Comparison of ENCODE assay signal across 10 cellular contexts in the genomic region with DNA sequence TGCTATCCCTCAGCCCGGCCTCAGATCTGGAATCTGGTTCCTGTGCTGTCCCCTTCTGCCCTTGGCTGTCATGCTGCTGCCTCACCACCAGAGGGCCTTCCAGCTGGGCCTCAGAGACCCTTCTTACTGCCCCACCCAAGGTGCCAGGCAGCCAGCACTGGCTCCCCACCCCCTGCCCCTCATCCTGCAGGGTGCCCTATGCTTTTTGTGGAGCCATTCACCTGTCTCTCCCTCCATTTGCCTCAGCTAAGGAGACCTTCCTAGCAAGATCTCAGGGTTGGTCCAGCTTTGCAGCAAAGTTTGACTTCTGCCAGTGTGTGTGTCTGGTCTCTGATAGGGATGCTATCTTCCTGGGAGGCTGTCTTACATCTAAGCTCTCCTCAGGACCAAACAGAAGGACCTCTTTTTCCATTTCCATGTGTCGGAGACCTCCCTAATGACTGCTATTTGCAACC. TPM values are rescaled to one million over a fixed set of nuclear protein-coding genes. Genes with fewer than 3 reads are reported as not detected.
DNase-seq lines count a peak whose midpoint lies in the region; ATAC-seq, FAIRE-seq and TF ChIP-seq lines count a peak whose summit lies in the region.
"Had no signal": no experiment of that assay in that cellular context is flagged by ENCODE, and none has a peak within 500 bp of the region (broad histone marks: within the 10 kb centered on the region; RNA-seq: fewer than 3 reads in every experiment).

No MANE protein-coding gene starts in this region.

- H3K27me3 Mint-ChIP-seq in activated naive CD8-positive, alpha-beta T cell treated with anti-CD3 and anti-CD28 coated beads for 36 hours: peaks cover 58% of the 10 kb centered on the region

- POLR2A ChIA-PET in HEK293T (lab: Yijun Ruan, JAX): interaction anchor here (1.1 kb wide), 2 partner anchors 34 to 42 kb away, joined by 3 read pairs; a partner anchor contains a TSS

- H3K27ac ChIP-seq in kidney (ENCODE audit: low read depth in 2 of 2, low read length in 2 of 2): no peak overlapping the region
- H3K27ac ChIP-seq: skin epidermis had no signal

- CTCF ChIA-PET in HEK293T (lab: Yijun Ruan, JAX): interaction anchor here (0.8 to 2.2 kb wide), 14 partner anchors 9 to 83 kb away, joined by 3 to 7 read pairs (median 4); a partner anchor contains a TSS

- no peak overlapping the region for H3K4me3 Mint-ChIP-seq in activated naive CD8-positive, alpha-beta T cell treated with anti-CD3 and anti-CD28 coated beads for 36 hours
- H3K4me3 Mint-ChIP-seq: T-helper 1 cell treated with Interleukin-12 subunit alpha and Interleukin-12 subunit beta and Interleukin-4 antibody, amounts not matched to agents 30 μg/mL and 1 μg/mL, for 36 hours had no signal

- no peaks in the 10 kb centered on the region for H3K9me3 Mint-ChIP-seq in activated naive CD8-positive, alpha-beta T cell treated with anti-CD3 and anti-CD28 coated beads for 36 hours
- H3K9me3 Mint-ChIP-seq: T-helper 1 cell treated with Interleukin-12 subunit alpha and Interleukin-12 subunit beta and Interleukin-4 antibody, amounts not matched to agents 30 μg/mL and 1 μg/mL, for 36 hours had no signal

- H3K9me3 ChIP-seq in kidney (ENCODE audit: control insufficient read depth in 1 of 2, low read length in 2 of 2): no peaks in the 10 kb centered on the region

- FAIRE-seq in kidney (lab: Jason Lieb, UNC): no peak

- H3K9ac ChIP-seq in kidney (ENCODE audit: low read length in 2 of 2): no peak overlapping the region

- intact Hi-C loops in kidney (cut with DNase I): no loop called here

- in situ Hi-C loops in SK-MEL-5 (cut with HindIII; ENCODE audit: low pct_unique_long_range_greater_than_20kb, low sequenced_read_pairs): no loop called here

- TF ChIP-seq CTCF in kidney (IDR thresholded peaks at IDR 0.05; ENCODE audit: borderline replicate concordance, extremely low read depth, insufficient read depth): peak; percentile 57

- peaks cover 0 to 14% of the 10 kb centered on the region in 2 donors for H3K4me1 ChIP-seq in kidney (ENCODE audit: control insufficient read depth in 1 of 2, insufficient read depth in 1 of 2, low read depth in 1 of 2, low read length in 2 of 2)

- DNase-seq in Daoy (ENCODE audit: low read depth) (peak; percentile 62), HEK293T (ENCODE audit: extremely low spot score) (peak; percentile 63), SK-MEL-5 (ENCODE audit: low read depth, low spot score) (peak; percentile 74), kidney (no peak), SHP77 treated with DMSO at 0.1 percent for 48 hours (lab: John Stamatoyannopoulos, UW) (no peak)
- DNase-seq in activated naive CD8-positive, alpha-beta T cell treated with anti-CD3 and anti-CD28 coated beads for 36 hours: peak; percentile 53
- DNase-seq in stimulated activated CD8-positive, alpha-beta memory T cell treated with anti-CD3 and anti-CD28 coated beads, Interleukin-4, amount 100 ng/mL, for 48 hours: peak; percentile 71

- H3K4me1 Mint-ChIP-seq in activated naive CD8-positive, alpha-beta T cell treated with anti-CD3 and anti-CD28 coated beads for 36 hours: peaks cover 6% of the 10 kb centered on the region

- TF ChIP-seq POLR2A in GM18505 (IDR thresholded peaks at IDR 0.05; ENCODE audit: borderline replicate concordance, extremely low read depth, insufficient read depth, insufficient read length): no peak

- ATAC-seq in GM18505 (IDR thresholded peaks at IDR 0.05; ENCODE audit: unreplicated experiment): no peak

- no peak overlapping the region for H3K27ac Mint-ChIP-seq in activated naive CD8-positive, alpha-beta T cell treated with anti-CD3 and anti-CD28 coated beads for 36 hours
- H3K27ac Mint-ChIP-seq: T-helper 1 cell treated with Interleukin-12 subunit alpha and Interleukin-12 subunit beta and Interleukin-4 antibody, amounts not matched to agents 30 μg/mL and 1 μg/mL, for 36 hours had no signal

- H3K36me3 Mint-ChIP-seq in activated naive CD8-positive, alpha-beta T cell treated with anti-CD3 and anti-CD28 coated beads for 36 hours: no peaks in the 10 kb centered on the region

- no peak overlapping the region for H3K4me3 ChIP-seq in kidney (ENCODE audit: low read length in 2 of 2)
- H3K4me3 ChIP-seq: skin epidermis had no signal

- no peaks in the 10 kb centered on the region for H3K36me3 ChIP-seq in kidney (ENCODE audit: control insufficient read depth in 1 of 2, insufficient read depth in 2 of 2, low read length in 2 of 2)

TF ChIP-seq in HEK293T, 16 proteins besides CTCF, POLR2A, EP300 and RAD21:
- TF ChIP-seq HDGF (IDR thresholded peaks at IDR 0.05; ENCODE audit: borderline replicate concordance) (no peak), NFRKB (IDR thresholded peaks at IDR 0.05) (no peak), LEF1 (IDR thresholded peaks at IDR 0.05; ENCODE audit: borderline replicate concordance) (no peak), ZNF384 (IDR thresholded peaks at IDR 0.05) (no peak), SP1 (IDR thresholded peaks at IDR 0.05) (no peak), FOXA1 (IDR thresholded peaks at IDR 0.05) (no peak)
- TF ChIP-seq, protein P1, sequence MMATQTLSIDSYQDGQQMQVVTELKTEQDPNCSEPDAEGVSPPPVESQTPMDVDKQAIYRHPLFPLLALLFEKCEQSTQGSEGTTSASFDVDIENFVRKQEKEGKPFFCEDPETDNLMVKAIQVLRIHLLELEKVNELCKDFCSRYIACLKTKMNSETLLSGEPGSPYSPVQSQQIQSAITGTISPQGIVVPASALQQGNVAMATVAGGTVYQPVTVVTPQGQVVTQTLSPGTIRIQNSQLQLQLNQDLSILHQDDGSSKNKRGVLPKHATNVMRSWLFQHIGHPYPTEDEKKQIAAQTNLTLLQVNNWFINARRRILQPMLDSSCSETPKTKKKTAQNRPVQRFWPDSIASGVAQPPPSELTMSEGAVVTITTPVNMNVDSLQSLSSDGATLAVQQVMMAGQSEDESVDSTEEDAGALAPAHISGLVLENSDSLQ (IDR thresholded peaks at IDR 0.05): no peak

RNA-seq across cellular contexts. Expression of a gene that starts 1.9 kb away (rescaled TPM):
- total RNA-seq in Daoy (2014; rRNA removed; shearing (Covaris generic)): not detected in 2 replicates
- total RNA-seq in SK-MEL-5 (2014; rRNA removed; shearing (Covaris generic)): not detected in 2 replicates
- 0.20 TPM in 1 of 2 replicates, not detected in the other for polyA plus RNA-seq in SK-MEL-5 (2015; cell fraction: cytosol; rRNA removed)
- polyA plus RNA-seq in SK-MEL-5 (2015; cell fraction: nucleus; rRNA removed): 2.0 TPM in 1 of 2 replicates, not detected in the other
- not detected for total RNA-seq in activated naive CD8-positive, alpha-beta T cell treated with anti-CD3 and anti-CD28 coated beads for 36 hours
- 0.25 TPM for total RNA-seq in kidney
- polyA plus RNA-seq in kidney (ENCODE audit: insufficient read depth, low read depth, low replicate concordance): 0.11 TPM

RNA-seq across cellular contexts. Expression of a gene that starts 21.3 kb away (rescaled TPM):
- 50.8 and 60.0 TPM in 2 replicates for total RNA-seq in Daoy (2014; rRNA removed; shearing (Covaris generic))
- total RNA-seq in SK-MEL-5 (2014; rRNA removed; shearing (Covaris generic)): 96.6 and 100 TPM in 2 replicates
- 242 and 254 TPM in 2 replicates for polyA plus RNA-seq in SK-MEL-5 (2015; cell fraction: cytosol; rRNA removed)
- polyA plus RNA-seq in SK-MEL-5 (2015; cell fraction: nucleus; rRNA removed): 322 and 374 TPM in 2 replicates
- 10 to 100 TPM; 52.3 to 54.9 TPM for total RNA-seq in activated naive CD8-positive, alpha-beta T cell treated with anti-CD3 and anti-CD28 coated beads for 36 hours
- total RNA-seq in kidney: 33.6 TPM
- 39.8 TPM for polyA plus RNA-seq in kidney (ENCODE audit: insufficient read depth, low read depth, low replicate concordance)

RNA-seq across cellular contexts. Expression of a gene that starts 22.0 kb away (rescaled TPM):
- 15.7 and 21.5 TPM in 2 replicates for total RNA-seq in Daoy (2014; rRNA removed; shearing (Covaris generic))
- 16.0 and 16.5 TPM in 2 replicates for total RNA-seq in SK-MEL-5 (2014; rRNA removed; shearing (Covaris generic))
- 14.0 and 18.5 TPM in 2 replicates for polyA plus RNA-seq in SK-MEL-5 (2015; cell fraction: cytosol; rRNA removed)
- 3.4 and 4.0 TPM in 2 replicates for polyA plus RNA-seq in SK-MEL-5 (2015; cell fraction: nucleus; rRNA removed)
- 10 to 100 TPM; 10.2 to 10.9 TPM for total RNA-seq in activated naive CD8-positive, alpha-beta T cell treated with anti-CD3 and anti-CD28 coated beads for 36 hours
- 2.8 TPM for total RNA-seq in kidney
- 6.1 TPM for polyA plus RNA-seq in kidney (ENCODE audit: insufficient read depth, low read depth, low replicate concordance)

RNA-seq across cellular contexts. Expression of a gene that starts 33.8 kb away (rescaled TPM):
- total RNA-seq in Daoy (2014; rRNA removed; shearing (Covaris generic)): 0.11 and 0.95 TPM in 2 replicates
- total RNA-seq in SK-MEL-5 (2014; rRNA removed; shearing (Covaris generic)): 0.35 and 0.77 TPM in 2 replicates
- 0.52 and 1.00 TPM in 2 replicates for polyA plus RNA-seq in SK-MEL-5 (2015; cell fraction: cytosol; rRNA removed)
- 0.19 and 0.22 TPM in 2 replicates for polyA plus RNA-seq in SK-MEL-5 (2015; cell fraction: nucleus; rRNA removed)
- not detected for total RNA-seq in activated naive CD8-positive, alpha-beta T cell treated with anti-CD3 and anti-CD28 coated beads for 36 hours
- total RNA-seq in kidney: 0.31 TPM
- 0.39 TPM for polyA plus RNA-seq in kidney (ENCODE audit: insufficient read depth, low read depth, low replicate concordance)

RNA-seq across cellular contexts. Expression of a gene that starts 41.5 kb away (rescaled TPM):
- total RNA-seq in Daoy (2014; rRNA removed; shearing (Covaris generic)): 26.9 and 28.1 TPM in 2 replicates
- 24.7 and 32.2 TPM in 2 replicates for total RNA-seq in SK-MEL-5 (2014; rRNA removed; shearing (Covaris generic))
- 50.2 and 53.8 TPM in 2 replicates for polyA plus RNA-seq in SK-MEL-5 (2015; cell fraction: cytosol; rRNA removed)
- 176 and 204 TPM in 2 replicates for polyA plus RNA-seq in SK-MEL-5 (2015; cell fraction: nucleus; rRNA removed)
- 10 to 100 TPM; 57.2 to 58.7 TPM for total RNA-seq in activated naive CD8-positive, alpha-beta T cell treated with anti-CD3 and anti-CD28 coated beads for 36 hours
- total RNA-seq in kidney: 69.0 TPM
- polyA plus RNA-seq in kidney (ENCODE audit: insufficient read depth, low read depth, low replicate concordance): 49.1 TPM

Comparison
In these comparisons a context has a peak if more than half of its experiments do, and no peak if none do; other contexts are left out.
1. DNase-seq: peak in Daoy (single experiment), HEK293T (single experiment), SK-MEL-5 (single experiment), activated naive CD8-positive, alpha-beta T cell treated with anti-CD3 and anti-CD28 coated beads for 36 hours (single experiment) and stimulated activated CD8-positive, alpha-beta memory T cell treated with anti-CD3 and anti-CD28 coated beads, Interleukin-4, amount 100 ng/mL, for 48 hours (single experiment); none in kidney (single experiment) and SHP77 treated with DMSO at 0.1 percent for 48 hours (single experiment).